In the genomic region with DNA sequence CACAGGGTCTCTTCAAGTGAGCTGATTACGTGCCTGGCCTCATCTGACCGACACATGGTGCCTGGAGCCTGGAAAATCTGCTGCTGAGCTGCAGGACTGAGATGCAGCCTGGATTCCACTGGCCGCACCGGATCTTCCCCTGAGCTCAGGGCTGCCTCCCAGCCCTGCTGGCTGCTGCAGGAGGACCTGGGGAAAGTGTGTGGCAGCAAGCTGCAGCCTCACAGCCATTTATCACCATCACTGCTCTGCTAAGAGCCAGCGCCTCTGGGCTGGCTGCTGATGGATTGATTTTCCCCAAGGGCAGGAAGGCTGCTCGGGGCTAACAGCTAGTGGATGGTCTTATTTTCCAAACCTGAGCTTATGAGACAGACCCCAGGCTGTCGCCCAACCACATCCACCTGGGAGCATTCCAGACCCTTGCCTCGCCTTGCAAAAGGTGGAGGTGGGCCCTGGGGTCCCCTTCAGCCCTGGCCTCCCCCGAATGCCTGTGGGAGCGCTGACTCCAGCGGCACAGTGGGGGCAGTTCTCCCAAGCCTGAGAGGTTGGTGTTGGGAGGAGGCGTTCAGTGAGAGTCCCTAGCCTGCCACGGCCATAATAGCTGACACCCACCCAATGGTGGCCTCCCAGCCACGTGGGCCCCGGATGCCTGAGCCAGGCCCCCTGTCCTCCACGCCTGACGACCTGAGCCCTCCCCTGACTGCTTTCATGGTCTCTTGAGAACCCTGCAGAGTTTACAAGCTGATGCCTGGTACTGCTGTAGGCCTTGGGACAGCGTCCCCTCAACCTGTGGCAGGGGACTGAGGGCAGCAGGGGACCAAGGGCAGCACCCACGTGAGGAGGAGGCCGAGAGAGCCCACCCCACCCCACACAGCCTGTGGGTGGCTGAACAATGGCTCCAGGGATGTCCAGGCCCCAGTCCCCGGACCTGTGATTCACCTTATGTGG, we compare ENCODE assay signal across 18 cellular contexts. TPM values are rescaled to one million over a fixed set of nuclear protein-coding genes. Genes with fewer than 3 reads are reported as not detected.
DNase-seq lines count a peak whose midpoint lies in the region; ATAC-seq, FAIRE-seq and TF ChIP-seq lines count a peak whose summit lies in the region.
"Had no signal": no experiment of that assay in that cellular context is flagged by ENCODE, and none has a peak within 500 bp of the region (broad histone marks: within the 10 kb centered on the region; RNA-seq: fewer than 3 reads in every experiment).

No MANE protein-coding gene starts in this region.

- TF ChIP-seq EP300 in HepG2 (IDR thresholded peaks at IDR 0.05; ENCODE audit: low read depth in 2 of 2, low read length in 2 of 2) (no peak), HepG2 (CRISPR knock-in tag; IDR thresholded peaks at IDR 0.05; ENCODE audit: borderline replicate concordance) (no peak)

- TF ChIP-seq CTCF in right lobe of liver (IDR thresholded peaks at IDR 0.05) (no peak), HepG2 (CRISPR knock-in tag; IDR thresholded peaks at IDR 0.05) (no peak), brain (conservative IDR thresholded peaks at IDR 0.05) (no peak), osteoblast (IDR thresholded peaks at IDR 0.05; ENCODE audit: extremely low read depth, low read depth, low read length) (no peak), osteocyte (IDR thresholded peaks at IDR 0.05) (no peak)

- H3K36me3 ChIP-seq in right lobe of liver (no peaks in the 10 kb centered on the region), HepG2 (replicated peaks in 1 of 2; ENCODE audit: control insufficient read depth in 1 of 2, insufficient read depth in 2 of 2, low read length in 2 of 2) (no peaks in the 10 kb centered on the region), osteoblast (ENCODE audit: insufficient read depth, low read length) (no peaks in the 10 kb centered on the region)
- H3K36me3 ChIP-seq: SJSA1 had no signal

- H3K4me3 Mint-ChIP-seq in brain (peak overlapping the region in 1 of 5 experiments; percentile 37), osteocyte (ENCODE audit: unreplicated experiment) (no peak overlapping the region)
- no peak overlapping the region for H3K4me3 Mint-ChIP-seq in activated CD4-positive, alpha-beta T cell treated with anti-CD3 and anti-CD28 coated beads, Interleukin-2, amount 10 ng/mL, durations not matched to agents 7 days and 5 days
- no peak overlapping the region for H3K4me3 Mint-ChIP-seq in stimulated activated memory B cell treated with anti-CD40 and anti-IgM and Interleukin-4, amounts not matched to agents 10 μg/mL and 1 μg/mL and 100 μg/mL, for 72 hours
- H3K4me3 Mint-ChIP-seq: CD4-positive, CD25-positive, alpha-beta regulatory T cell had no signal

- H3K4me1 Mint-ChIP-seq in brain (peaks cover 55% of the 10 kb centered on the region), osteocyte (ENCODE audit: unreplicated experiment) (peaks cover 8% of the 10 kb centered on the region)
- H3K4me1 Mint-ChIP-seq in activated CD4-positive, alpha-beta T cell treated with anti-CD3 and anti-CD28 coated beads, Interleukin-2, amount 10 ng/mL, durations not matched to agents 7 days and 5 days: peaks cover 21% of the 10 kb centered on the region
- no peaks in the 10 kb centered on the region for H3K4me1 Mint-ChIP-seq in stimulated activated memory B cell treated with anti-CD40 and anti-IgM and Interleukin-4, amounts not matched to agents 10 μg/mL and 1 μg/mL and 100 μg/mL, for 72 hours

- H2AFZ ChIP-seq in HepG2 (ENCODE audit: low read length) (no peak overlapping the region), osteoblast (ENCODE audit: low read length) (no peak overlapping the region)

- no peak overlapping the region for H3K27ac ChIP-seq in right lobe of liver
- no peak overlapping the region for H3K27ac ChIP-seq in HepG2 (ENCODE audit: extremely low read length, insufficient read depth, low read length)
- no peak overlapping the region for H3K27ac ChIP-seq in osteoblast (ENCODE audit: low read depth, low read length)
- H3K27ac ChIP-seq: RWPE1, SJSA1 had no signal

- WGBS in right lobe of liver (ENCODE audit: insufficient coverage, low coverage, low lambda C conversion rate, missing lambda C conversion rate): 70% methylated on average over 2 of the region's 21 CpGs
- 51% methylated on average over 7 of the region's 21 CpGs for WGBS in HepG2 (ENCODE audit: low lambda C conversion rate)

- peak overlapping the region in 3 of 5 experiments; percentile 74 to 84 (median 77) for H3K27ac Mint-ChIP-seq in brain
- H3K27ac Mint-ChIP-seq in activated CD4-positive, alpha-beta T cell treated with anti-CD3 and anti-CD28 coated beads, Interleukin-2, amount 10 ng/mL, durations not matched to agents 7 days and 5 days: no peak overlapping the region
- no peak overlapping the region for H3K27ac Mint-ChIP-seq in stimulated activated memory B cell treated with anti-CD40 and anti-IgM and Interleukin-4, amounts not matched to agents 10 μg/mL and 1 μg/mL and 100 μg/mL, for 72 hours
- no peak overlapping the region for H3K27ac Mint-ChIP-seq in osteocyte (ENCODE audit: unreplicated experiment)
- H3K27ac Mint-ChIP-seq: CD4-positive, CD25-positive, alpha-beta regulatory T cell had no signal

- H4K20me1 ChIP-seq in HepG2 (ENCODE audit: insufficient read depth, low read length): no peaks in the 10 kb centered on the region; the same call in none of the 2 replicates
- no peaks in the 10 kb centered on the region for H4K20me1 ChIP-seq in osteoblast (ENCODE audit: insufficient read depth, low read length)

- TF ChIP-seq RAD21 in HepG2 (CRISPR knock-in tag; IDR thresholded peaks at IDR 0.05): no peak

- POLR2A ChIA-PET in HepG2 (lab: Yijun Ruan, JAX): no interaction called here
- POLR2A ChIA-PET in activated CD4-positive, alpha-beta T cell treated with anti-CD3 and anti-CD28 coated beads, Interleukin-2, amount 10 ng/mL, durations not matched to agents 7 days and 5 days (lab: Charles Lee): no interaction called here

- in situ Hi-C loops in HepG2 (cut with HindIII; ENCODE audit: extremely low pct_ligation_motif_present, low pct_unique_long_range_greater_than_20kb): no loop called here

- no peak overlapping the region for H3K4me3 ChIP-seq in right lobe of liver
- H3K4me3 ChIP-seq in HepG2 (replicated peaks in 1 of 3; ENCODE audit: insufficient read depth in 1 of 3, low read depth in 2 of 3, low read length in 3 of 3): no peak overlapping the region
- H3K4me3 ChIP-seq in osteoblast (ENCODE audit: insufficient read depth, low read length): no peak overlapping the region
- H3K4me3 ChIP-seq: SJSA1 had no signal

- H3K4me2 ChIP-seq in HepG2 (ENCODE audit: low read depth, low read length) (no peak overlapping the region), osteoblast (ENCODE audit: insufficient read depth, low read length) (no peak overlapping the region)

- DNase-seq in right lobe of liver: peak in 2 of 3 donors; percentile 6 to 39
- no peak for DNase-seq in HepG2 (ENCODE audit: low spot score)
- DNase-seq in osteoblast (ENCODE audit: insufficient read length, low spot score, missing footprints): peak; percentile 86
- DNase-seq in activated CD4-positive, alpha-beta T cell treated with anti-CD3 and anti-CD28 coated beads, Interleukin-2, amount 10 ng/mL, durations not matched to agents 7 days and 5 days: no peak
- DNase-seq in osteocyte (ENCODE audit: extremely low spot score, unreplicated experiment): no peak
- DNase-seq: Caco-2; CD4-positive, CD25-positive, alpha-beta regulatory T cell; DMS153; KG1; NCI-H1417 treated with DMSO at 0.1 percent for 48 hours; NCI-H1930; NCI-H524; NK-92 treated with Interleukin-12 subunit alpha and Interleukin-12 subunit beta, amount 100 ng/mL, for 24 hours had no signal

- intact Hi-C loops in right lobe of liver (cut with DNase I): no loop called here
- intact Hi-C loops in HepG2 (cut with micrococcal nuclease; ENCODE audit: unreplicated experiment): no loop called here

- peaks cover 6% of the 10 kb centered on the region for H3K36me3 Mint-ChIP-seq in brain
- H3K36me3 Mint-ChIP-seq in activated CD4-positive, alpha-beta T cell treated with anti-CD3 and anti-CD28 coated beads, Interleukin-2, amount 10 ng/mL, durations not matched to agents 7 days and 5 days (ENCODE audit: low read depth): peaks cover 3% of the 10 kb centered on the region
- no peaks in the 10 kb centered on the region for H3K36me3 Mint-ChIP-seq in stimulated activated memory B cell treated with anti-CD40 and anti-IgM and Interleukin-4, amounts not matched to agents 10 μg/mL and 1 μg/mL and 100 μg/mL, for 72 hours
- no peaks in the 10 kb centered on the region for H3K36me3 Mint-ChIP-seq in osteocyte (ENCODE audit: unreplicated experiment)

- H3K27me3 Mint-ChIP-seq in brain (peaks cover 3% of the 10 kb centered on the region), osteocyte (ENCODE audit: unreplicated experiment) (no peaks in the 10 kb centered on the region)
- no peaks in the 10 kb centered on the region for H3K27me3 Mint-ChIP-seq in activated CD4-positive, alpha-beta T cell treated with anti-CD3 and anti-CD28 coated beads, Interleukin-2, amount 10 ng/mL, durations not matched to agents 7 days and 5 days
- H3K27me3 Mint-ChIP-seq in stimulated activated memory B cell treated with anti-CD40 and anti-IgM and Interleukin-4, amounts not matched to agents 10 μg/mL and 1 μg/mL and 100 μg/mL, for 72 hours: peaks cover 9% of the 10 kb centered on the region
- H3K27me3 Mint-ChIP-seq: CD4-positive, CD25-positive, alpha-beta regulatory T cell had no signal

- no TSS peak for BruUV-seq in HepG2 (replicated peaks; lab: Mats Ljungman, UMichigan)

- no peaks in the 10 kb centered on the region for H3K4me1 ChIP-seq in right lobe of liver
- peaks cover 12% of the 10 kb centered on the region; the same call in 1 of the 2 replicates for H3K4me1 ChIP-seq in HepG2 (ENCODE audit: insufficient read depth, low read length)
- H3K4me1 ChIP-seq in osteoblast (ENCODE audit: insufficient read depth, low read length): peaks cover 4% of the 10 kb centered on the region
- H3K4me1 ChIP-seq: Caco-2, SJSA1 had no signal

- no peak overlapping the region for H3K9ac ChIP-seq in HepG2 (ENCODE audit: insufficient read depth, low read depth, low read length)

- H3K9me3 ChIP-seq in right lobe of liver (no peaks in the 10 kb centered on the region), HepG2 (ENCODE audit: low read length) (no peaks in the 10 kb centered on the region), osteoblast (ENCODE audit: low read depth, low read length) (no peaks in the 10 kb centered on the region)
- H3K9me3 ChIP-seq: Caco-2, SJSA1 had no signal

- H3K79me2 ChIP-seq in HepG2 (ENCODE audit: insufficient read depth, low read length) (no peaks in the 10 kb centered on the region), osteoblast (ENCODE audit: insufficient read depth, low read length) (no peaks in the 10 kb centered on the region)

- peaks cover 0 to 2% (median 0%) of the 10 kb centered on the region in 5 experiments for H3K9me3 Mint-ChIP-seq in brain
- H3K9me3 Mint-ChIP-seq in activated CD4-positive, alpha-beta T cell treated with anti-CD3 and anti-CD28 coated beads, Interleukin-2, amount 10 ng/mL, durations not matched to agents 7 days and 5 days: peaks cover 16% of the 10 kb centered on the region
- H3K9me3 Mint-ChIP-seq in stimulated activated memory B cell treated with anti-CD40 and anti-IgM and Interleukin-4, amounts not matched to agents 10 μg/mL and 1 μg/mL and 100 μg/mL, for 72 hours: peaks cover 10% of the 10 kb centered on the region
- H3K9me3 Mint-ChIP-seq in osteocyte (ENCODE audit: unreplicated experiment): no peaks in the 10 kb centered on the region

- ATAC-seq in right lobe of liver (no peak), HepG2 (no peak)
- ATAC-seq in stimulated activated memory B cell treated with anti-CD40 and anti-IgM and Interleukin-4, amounts not matched to agents 10 μg/mL and 1 μg/mL and 100 μg/mL, for 72 hours: no peak

- CTCF ChIA-PET in HepG2 (lab: Yijun Ruan, JAX; ENCODE audit: low intra/inter-chr PET ratio, low total read pairs): no interaction called here
- CTCF ChIA-PET in activated CD4-positive, alpha-beta T cell treated with anti-CD3 and anti-CD28 coated beads, Interleukin-2, amount 10 ng/mL, durations not matched to agents 7 days and 5 days (lab: Charles Lee): interaction anchor here (1.1 kb wide), 1 partner anchor 107 kb away, joined by 3 read pairs; no protein-coding TSS in a partner anchor

- TF ChIP-seq POLR2A in right lobe of liver (IDR thresholded peaks at IDR 0.05) (no peak), HepG2 (IDR thresholded peaks at IDR 0.05; ENCODE audit: insufficient read depth in 1 of 2, low read depth in 2 of 2, low read length in 2 of 2) (no peak)

- no peaks in the 10 kb centered on the region for H3K27me3 ChIP-seq in right lobe of liver
- H3K27me3 ChIP-seq in HepG2 (ENCODE audit: control insufficient read depth in 1 of 2, insufficient read depth in 2 of 2, low read length in 2 of 2): no peaks in the 10 kb centered on the region; a peak in 1 of 5 replicates
- H3K27me3 ChIP-seq in osteoblast (ENCODE audit: insufficient read depth, low read length): no peaks in the 10 kb centered on the region

- FAIRE-seq in HepG2 (lab: Jason Lieb, UNC): no peak
- FAIRE-seq: H1 had no signal

RNA-seq across cellular contexts. Expression of gene STK32C, which starts 38.2 kb away (rescaled TPM):
- total RNA-seq in right lobe of liver (1 to 10 TPM; 1.6 to 3.5 (median 2.1) TPM), HepG2 (2016; rRNA removed; fragmentation: Illumina TruSeq; extraction: Trizol) (18.9 and 19.4 TPM in 2 replicates), osteoblast (12.7 and 14.5 TPM in 2 replicates), osteocyte (15.7 and 17.3 TPM in 2 replicates)
- total RNA-seq in HepG2 (2016; cell fraction: cytosol; rRNA removed; fragmentation: Illumina TruSeq; extraction: Trizol; ENCODE audit: low read depth): 6.4 and 9.0 TPM in 2 replicates
- 18.5 and 19.3 TPM in 2 replicates for total RNA-seq in HepG2 (2016; cell fraction: insoluble cytoplasmic fraction; rRNA removed; fragmentation: Illumina TruSeq; extraction: Trizol)
- total RNA-seq in HepG2 (2016; cell fraction: membrane; rRNA removed; fragmentation: Illumina TruSeq; extraction: Trizol): 13.9 and 14.9 TPM in 2 replicates
- 8.4 and 10.8 TPM in 2 replicates for total RNA-seq in HepG2 (2016; cell fraction: nucleus; rRNA removed; fragmentation: Illumina TruSeq; extraction: Trizol)
- polyA plus RNA-seq in HepG2 (2011; rRNA removed) (9.9 and 10.9 TPM in 2 replicates), brain (ENCODE audit: insufficient read depth, low read depth, low replicate concordance) (72.6 TPM)
- 7.4 and 11.6 TPM in 2 replicates for polyA plus RNA-seq in HepG2 (2011; cell fraction: cytosol; rRNA removed)
- 13.7 and 17.7 TPM in 2 replicates for polyA plus RNA-seq in HepG2 (2011; cell fraction: nucleus; rRNA removed)
- 12.0 and 12.5 TPM in 2 replicates for polyA plus RNA-seq in HepG2 (2012)
- polyA plus RNA-seq in HepG2 (2016; cell fraction: cytosol; fragmentation: Illumina TruSeq; extraction: Trizol; ENCODE audit: low read depth): 9.3 and 10.8 TPM in 2 replicates
- polyA plus RNA-seq in HepG2 (2016; cell fraction: insoluble cytoplasmic fraction; fragmentation: Illumina TruSeq; extraction: Trizol; ENCODE audit: low read depth): 19.9 and 20.6 TPM in 2 replicates
- polyA plus RNA-seq in HepG2 (2016; cell fraction: membrane; fragmentation: Illumina TruSeq; extraction: Trizol; ENCODE audit: low read depth): 11.2 and 12.1 TPM in 2 replicates
- 19.7 and 20.0 TPM in 2 replicates for polyA plus RNA-seq in HepG2 (2016; cell fraction: nucleus; fragmentation: Illumina TruSeq; extraction: Trizol; ENCODE audit: insufficient read depth, low read depth)
- 10.2 and 30.6 TPM in 2 replicates for polyA minus RNA-seq in HepG2 (2011; rRNA and poly(A)+ RNA removed; ENCODE audit: low replicate concordance)
- polyA minus RNA-seq in HepG2 (2011; cell fraction: cytosol; rRNA and poly(A)+ RNA removed): 4.4 and 5.4 TPM in 2 replicates
- polyA minus RNA-seq in HepG2 (2011; cell fraction: nucleus; rRNA and poly(A)+ RNA removed): 6.1 and 7.1 TPM in 2 replicates
- total RNA-seq in activated CD4-positive, alpha-beta T cell treated with anti-CD3 and anti-CD28 coated beads, Interleukin-2, amount 10 ng/mL, durations not matched to agents 7 days and 5 days: 10 to 100 TPM; 11.1 to 15.2 TPM

Comparison
In these comparisons a context has a peak if more than half of its experiments do, and no peak if none do; other contexts are left out.
1. DNase-seq: peak in right lobe of liver (2 of 3) and osteoblast (single experiment); none in HepG2 (single experiment), activated CD4-positive, alpha-beta T cell treated with anti-CD3 and anti-CD28 coated beads, Interleukin-2, amount 10 ng/mL, durations not matched to agents 7 days and 5 days (single experiment) and osteocyte (single experiment).
2. H3K27ac Mint-ChIP-seq: peak in brain (3 of 5); none in activated CD4-positive, alpha-beta T cell treated with anti-CD3 and anti-CD28 coated beads, Interleukin-2, amount 10 ng/mL, durations not matched to agents 7 days and 5 days (single experiment), stimulated activated memory B cell treated with anti-CD40 and anti-IgM and Interleukin-4, amounts not matched to agents 10 μg/mL and 1 μg/mL and 100 μg/mL, for 72 hours (single experiment) and osteocyte (single experiment).